Comparison of ENCODE assay signal across 17 cellular contexts in genomic region chr16:56334761-56335160, GRCh38.
"Had no signal": no experiment of that assay in that cellular context is flagged by ENCODE, and none has a peak within 500 bp of the region (broad histone marks: within the 10 kb centered on the region; RNA-seq: fewer than 3 reads in every experiment).

No MANE protein-coding gene starts in this region.

- H3K4me3 Mint-ChIP-seq: activated naive CD4-positive, alpha-beta T cell treated with anti-CD3 and anti-CD28 coated beads for 36 hours; neural crest cell had no signal

- H3K4me3 ChIP-seq: cardiac muscle cell, lung, ovary, sigmoid colon, stomach, thyroid gland had no signal

- FAIRE-seq: astrocyte, colon, endometrium had no signal

- H3K9me3 Mint-ChIP-seq: activated naive CD4-positive, alpha-beta T cell treated with anti-CD3 and anti-CD28 coated beads for 36 hours; neural crest cell had no signal

- H3K27ac Mint-ChIP-seq: activated naive CD4-positive, alpha-beta T cell treated with anti-CD3 and anti-CD28 coated beads for 36 hours had no signal

- H3K27me3 ChIP-seq: cardiac muscle cell, ovary, sigmoid colon, stomach, thyroid gland had no signal

- H3K36me3 ChIP-seq: cardiac muscle cell, ovary, thyroid gland had no signal

- H3K4me1 ChIP-seq: thyroid gland had no signal

- H3K4me1 Mint-ChIP-seq: neural crest cell had no signal

- H3K9me3 ChIP-seq: ovary, sigmoid colon, stomach, thyroid gland had no signal

- DNase-seq: activated CD4-positive, alpha-beta T cell treated with anti-CD3 and anti-CD28 coated beads, Interleukin-2, amount 50 U/mL, for 4 hours; activated CD4-positive, CD25-positive, alpha-beta regulatory T cell treated with anti-CD3 and anti-CD28 coated beads, Interleukin-2, amount 50 U/mL, for 72 hours; activated naive CD4-positive, alpha-beta T cell treated with anti-CD3 and anti-CD28 coated beads for 36 hours; activated T-cell treated with anti-CD3 and anti-CD28 coated beads for 4 hours; foreskin melanocyte; ovary; sigmoid colon; stimulated activated CD4-positive, alpha-beta T cell treated with anti-CD3 and anti-CD28 coated beads, Interleukin-1b, Interleukin-23, amount 100 ng/mL, for 48 hours; stomach; T-helper 9 cell; thyroid gland had no signal

- H3K27ac ChIP-seq: cardiac muscle cell, ovary, sigmoid colon, stomach, thyroid gland had no signal
